ENCODE assay signal across 20 cellular contexts in genomic region chr15:67805008-67805681, GRCh38. TPM values are rescaled to one million over a fixed set of nuclear protein-coding genes. Genes with fewer than 3 reads are reported as not detected.
"Had no signal": no experiment of that assay in that cellular context is flagged by ENCODE, and none has a peak within 500 bp of the region (broad histone marks: within the 10 kb centered on the region; RNA-seq: fewer than 3 reads in every experiment).

No MANE protein-coding gene starts in this region.

- ATAC-seq: activated CD4-positive, CD25-positive, alpha-beta regulatory T cell treated with anti-CD3 and anti-CD28 coated beads, Interleukin-2, amount 50 U/mL, for 24 hours; activated naive CD4-positive, alpha-beta T cell treated with anti-CD3 and anti-CD28 coated beads, Interleukin-2, amount 50 U/mL, for 72 hours; activated T-cell treated with anti-CD3 and anti-CD28 coated beads, Interleukin-2, amount 50 U/mL, for 4 hours; esophagus mucosa; stimulated activated memory B cell treated with anti-CD40 and anti-IgM and Interleukin-4, amounts not matched to agents 10 μg/mL and 1 μg/mL and 100 μg/mL, for 72 hours; T-helper 17 cell had no signal

- DNase-seq: activated CD4-positive, alpha-beta T cell treated with anti-CD3 and anti-CD28 coated beads, Interleukin-2, amount 50 U/mL, for 48 hours; activated T-cell treated with anti-CD3 and anti-CD28 coated beads, Interleukin-2, amount 50 U/mL, for 4 hours; amniotic stem cell; cerebellar nuclear complex; immature natural killer cell; T-helper 17 cell; transverse colon had no signal

- H3K4me1 ChIP-seq: transverse colon had no signal

- H3K27ac ChIP-seq: transverse colon had no signal

- FAIRE-seq: endometrium, TTC549 had no signal

- H3K27me3 ChIP-seq: transverse colon had no signal

- H3K9me3 ChIP-seq: transverse colon had no signal

- H3K36me3 ChIP-seq: transverse colon had no signal

- H3K4me3 ChIP-seq: smooth muscle cell, transverse colon had no signal

- H3K4me2 ChIP-seq: smooth muscle cell had no signal

RNA-seq across cellular contexts. Expression of gene SKOR1, which starts 20.2 kb away (rescaled TPM):
- total RNA-seq: glomerular endothelial cell had no signal

RNA-seq across cellular contexts. Expression of gene RNU6-1, which starts 34.7 kb away (rescaled TPM):
- total RNA-seq: activated naive CD4-positive, alpha-beta T cell treated with anti-CD3 and anti-CD28 coated beads, Interleukin-2, amount 50 U/mL, for 72 hours; activated T-cell treated with anti-CD3 and anti-CD28 coated beads, Interleukin-2, amount 50 U/mL, for 4 hours; dermis microvascular lymphatic vessel endothelial cell; esophagus mucosa; glomerular endothelial cell; mesenteric fat pad; right cardiac atrium; smooth muscle cell; subcutaneous adipose tissue; T-helper 17 cell; transverse colon had no signal
- polyA plus RNA-seq: immature natural killer cell, neural cell, right cardiac atrium, smooth muscle cell had no signal
